In genomic region chr4:177528620-177529019, GRCh38 we compare ENCODE assay signal across 1 cellular context.
TF ChIP-seq lines count a peak whose summit lies in the region.

No MANE protein-coding gene starts in this region.

TF ChIP-seq in GM23338, 12 proteins besides CTCF, POLR2A, EP300 and RAD21 (continued from another document):
- TF ChIP-seq ZNF462 (CRISPR knock-in tag; IDR thresholded peaks at IDR 0.05) (no peak), ZNF331 (CRISPR knock-in tag; IDR thresholded peaks at IDR 0.05; ENCODE audit: low read depth) (no peak), POLR2AphosphoS5 (IDR thresholded peaks at IDR 0.05; ENCODE audit: low read depth) (no peak), EZH2phosphoT487 (IDR thresholded peaks at IDR 0.05; ENCODE audit: unreplicated experiment) (no peak), ZNF114 (CRISPR knock-in tag; IDR thresholded peaks at IDR 0.05) (no peak), EZH2 (IDR thresholded peaks at IDR 0.05; ENCODE audit: low read depth, unreplicated experiment) (no peak), JUNB (IDR thresholded peaks at IDR 0.05; ENCODE audit: unreplicated experiment) (no peak), CREB1 (CRISPR knock-in tag; IDR thresholded peaks at IDR 0.05; ENCODE audit: low read depth) (no peak)
TF ChIP-seq in GM23338: peak in this region for 0.
